24 cellular contexts compared by ENCODE assay signal in genomic region chr16:84867696-84868095, GRCh38. TPM values are rescaled to one million over a fixed set of nuclear protein-coding genes. Genes with fewer than 3 reads are reported as not detected.
DNase-seq lines count a peak whose midpoint lies in the region; ATAC-seq and TF ChIP-seq lines count a peak whose summit lies in the region.
"Had no signal": no experiment of that assay in that cellular context is flagged by ENCODE, and none has a peak within 500 bp of the region (broad histone marks: within the 10 kb centered on the region; RNA-seq: fewer than 3 reads in every experiment).

No MANE protein-coding gene starts in this region.

- H3K36me3 ChIP-seq in esophagus muscularis mucosa (peaks cover 58 to 94% (median 79%) of the 10 kb centered on the region in 4 donors), osteoblast (ENCODE audit: insufficient read depth, low read length) (no peaks in the 10 kb centered on the region)
- H3K36me3 ChIP-seq: BE2C had no signal

- peaks cover 0 to 40% (median 34%) of the 10 kb centered on the region in 4 donors for H3K4me1 ChIP-seq in esophagus muscularis mucosa
- no peaks in the 10 kb centered on the region for H3K4me1 ChIP-seq in osteoblast (ENCODE audit: insufficient read depth, low read length)
- H3K4me1 ChIP-seq: A549, BE2C had no signal

- intact Hi-C loops in Right ventricle myocardium superior (cut with DNase I), result no loop called here
- intact Hi-C loops in cardiac septum (cut with DNase I), result no loop called here
- intact Hi-C loops in esophagus muscularis mucosa (cut with DNase I), result loop anchor here (5.0 kb wide), 1 partner anchor 100 kb away; no protein-coding TSS in a partner anchor

- no peak for TF ChIP-seq POLR2A in esophagus muscularis mucosa (IDR thresholded peaks at IDR 0.05; ENCODE audit: low read depth)

- H3K27ac Mint-ChIP-seq in T-helper 2 cell treated with Interferon-gamma antibody and Interleukin-4, amounts not matched to agents 5 μg/mL and 100 μg/mL, for 36 hours, result no peak overlapping the region
- H3K27ac Mint-ChIP-seq: CD4-positive, alpha-beta T cell; CD8-positive, alpha-beta memory T cell had no signal

- no peak for ATAC-seq in Right ventricle myocardium superior (ENCODE audit: poor library complexity)
- no peak for ATAC-seq in GM18873 (IDR thresholded peaks at IDR 0.05; ENCODE audit: low FRiP score, unreplicated experiment)
- no peak for ATAC-seq in GM21737 (IDR thresholded peaks at IDR 0.05; ENCODE audit: unreplicated experiment)
- ATAC-seq: A549, GM12878 had no signal

- no peaks in the 10 kb centered on the region for H3K36me3 Mint-ChIP-seq in T-helper 2 cell treated with Interferon-gamma antibody and Interleukin-4, amounts not matched to agents 5 μg/mL and 100 μg/mL, for 36 hours (ENCODE audit: low read depth)
- H3K36me3 Mint-ChIP-seq: CD8-positive, alpha-beta memory T cell had no signal

- no peaks in the 10 kb centered on the region for H3K9me3 Mint-ChIP-seq in T-helper 2 cell treated with Interferon-gamma antibody and Interleukin-4, amounts not matched to agents 5 μg/mL and 100 μg/mL, for 36 hours
- H3K9me3 Mint-ChIP-seq: CD4-positive, alpha-beta T cell; CD8-positive, alpha-beta memory T cell had no signal

- H3K4me1 Mint-ChIP-seq in T-helper 2 cell treated with Interferon-gamma antibody and Interleukin-4, amounts not matched to agents 5 μg/mL and 100 μg/mL, for 36 hours (ENCODE audit: low read depth), result no peaks in the 10 kb centered on the region
- H3K4me1 Mint-ChIP-seq: CD14-positive monocyte; CD8-positive, alpha-beta memory T cell had no signal

- no peak overlapping the region for H3K4me3 Mint-ChIP-seq in T-helper 2 cell treated with Interferon-gamma antibody and Interleukin-4, amounts not matched to agents 5 μg/mL and 100 μg/mL, for 36 hours
- H3K4me3 Mint-ChIP-seq: CD4-positive, alpha-beta T cell; CD8-positive, alpha-beta memory T cell had no signal

- 81% methylated on average over 9 of the region's 9 CpGs for WGBS in esophagus muscularis mucosa

- DNase-seq in Right ventricle myocardium superior, result peak; percentile 13
- no peak for DNase-seq in cardiac septum (ENCODE audit: low spot score)
- DNase-seq in 8988T, result peak; percentile 3
- DNase-seq in esophagus muscularis mucosa (ENCODE audit: extremely low spot score), result no peak
- peak; percentile 52 for DNase-seq in osteoblast (ENCODE audit: insufficient read length, low spot score, missing footprints)
- no peak for DNase-seq in T-helper 2 cell treated with Interferon-gamma antibody and Interleukin-4, amounts not matched to agents 5 μg/mL and 100 μg/mL, for 36 hours (ENCODE audit: low spot score)
- DNase-seq: ACHN; AML-193; BE2C; CD4-positive, alpha-beta T cell; CD8-positive, alpha-beta memory T cell; DMS 273 treated with DMSO at 0.1 percent for 48 hours; DMS79; EL; GDM1; GOT3; HCEC 1CT had no signal

- peaks cover 3% of the 10 kb centered on the region for H3K27me3 Mint-ChIP-seq in T-helper 2 cell treated with Interferon-gamma antibody and Interleukin-4, amounts not matched to agents 5 μg/mL and 100 μg/mL, for 36 hours (ENCODE audit: low read depth)

- H3K4me3 ChIP-seq in esophagus muscularis mucosa (no peak overlapping the region), osteoblast (ENCODE audit: insufficient read depth, low read length) (no peak overlapping the region)
- H3K4me3 ChIP-seq: A549; BLaER1 treated with 17β-estradiol and CSF1 and Interleukin-3, amounts not matched to agents 10 nM and 100 nM; GM12878 had no signal

- no peak for TF ChIP-seq CTCF in esophagus muscularis mucosa (IDR thresholded peaks at IDR 0.05)
- TF ChIP-seq CTCF in osteoblast (IDR thresholded peaks at IDR 0.05; ENCODE audit: extremely low read depth, low read depth, low read length), result no peak

- H3K4me2 ChIP-seq in osteoblast (ENCODE audit: insufficient read depth, low read length), result no peak overlapping the region
- H3K4me2 ChIP-seq: A549; BLaER1 treated with 17β-estradiol and CSF1 and Interleukin-3, amounts not matched to agents 10 nM and 100 nM had no signal

- H3K79me2 ChIP-seq in osteoblast (ENCODE audit: insufficient read depth, low read length), result no peaks in the 10 kb centered on the region

- no peaks in the 10 kb centered on the region for H3K9me3 ChIP-seq in esophagus muscularis mucosa
- H3K9me3 ChIP-seq in osteoblast (ENCODE audit: low read depth, low read length), result no peaks in the 10 kb centered on the region
- H3K9me3 ChIP-seq: A549; BE2C; BLaER1 treated with 17β-estradiol and CSF1 and Interleukin-3, amounts not matched to agents 10 nM and 100 nM had no signal

- H3K27ac ChIP-seq in esophagus muscularis mucosa (replicated peaks in 1 of 4), result peak overlapping the region in 3 of 4 donors; percentile 16 to 49 (median 40)
- H3K27ac ChIP-seq in osteoblast (ENCODE audit: low read depth, low read length), result no peak overlapping the region
- H3K27ac ChIP-seq: 22Rv1; A549; BLaER1 treated with 17β-estradiol and CSF1 and Interleukin-3, amounts not matched to agents 10 nM and 100 nM had no signal

- H4K20me1 ChIP-seq in osteoblast (ENCODE audit: insufficient read depth, low read length), result no peaks in the 10 kb centered on the region

- H2AFZ ChIP-seq in osteoblast (ENCODE audit: low read length), result no peak overlapping the region

- H3K27me3 ChIP-seq in esophagus muscularis mucosa (no peaks in the 10 kb centered on the region), osteoblast (ENCODE audit: insufficient read depth, low read length) (no peaks in the 10 kb centered on the region)
- H3K27me3 ChIP-seq: BE2C; BLaER1 treated with 17β-estradiol and CSF1 and Interleukin-3, amounts not matched to agents 10 nM and 100 nM had no signal

- no peak for TF ChIP-seq EP300 in esophagus muscularis mucosa (IDR thresholded peaks at IDR 0.05)

RNA-seq across cellular contexts. Expression of gene CRISPLD2, which starts 47.9 kb away (rescaled TPM):
- total RNA-seq in Right ventricle myocardium superior (23.5 TPM), cardiac septum (16.3 TPM), esophagus muscularis mucosa (100 to 1,000 TPM; 230 to 568 (median 289) TPM), osteoblast (40.2 and 122 TPM in 2 replicates)

Comparison
In these comparisons a context has a peak if more than half of its experiments do, and no peak if none do; other contexts are left out.
1. DNase-seq: peak in Right ventricle myocardium superior (single experiment), 8988T (single experiment) and osteoblast (single experiment); none in cardiac septum (single experiment), esophagus muscularis mucosa (single experiment) and T-helper 2 cell treated with Interferon-gamma antibody and Interleukin-4, amounts not matched to agents 5 μg/mL and 100 μg/mL, for 36 hours (single experiment).